In genomic region chr6:132405143-132405915, GRCh38 we compare ENCODE assay signal across 12 cellular contexts. TPM values are rescaled to one million over a fixed set of nuclear protein-coding genes. Genes with fewer than 3 reads are reported as not detected.
DNase-seq lines count a peak whose midpoint lies in the region; ATAC-seq, FAIRE-seq and TF ChIP-seq lines count a peak whose summit lies in the region.
"Had no signal": no experiment of that assay in that cellular context is flagged by ENCODE, and none has a peak within 500 bp of the region (broad histone marks: within the 10 kb centered on the region; RNA-seq: fewer than 3 reads in every experiment).

No MANE protein-coding gene starts in this region.

- intact Hi-C loops in K562 (cut with micrococcal nuclease): no loop called here

- no peak overlapping the region for H3K9ac ChIP-seq in K562 (ENCODE audit: insufficient read depth in 1 of 2, low read depth in 2 of 2, low read length in 2 of 2)

- no peaks in the 10 kb centered on the region for H3K36me3 Mint-ChIP-seq in activated naive CD8-positive, alpha-beta T cell treated with anti-CD3 and anti-CD28 coated beads, Interleukin-2, amount 50 U/mL, for 24 hours (ENCODE audit: low read depth)

- TF ChIP-seq EP300 in K562 (IDR thresholded peaks at IDR 0.05; ENCODE audit: low read length): no peak

- 0% methylated on average over 2 of the region's 2 CpGs for WGBS in K562 (ENCODE audit: insufficient coverage, low coverage, missing lambda C conversion rate)

- H4K20me1 ChIP-seq in K562 (replicated peaks; ENCODE audit: control insufficient read depth, insufficient read depth, low read length): no peaks in the 10 kb centered on the region

- ATAC-seq in GM21390 (IDR thresholded peaks at IDR 0.05; ENCODE audit: unreplicated experiment) (peak; percentile 55), HG03139 (IDR thresholded peaks at IDR 0.05; ENCODE audit: unreplicated experiment) (peak; percentile 46), K562 (no peak)
- no peak for ATAC-seq in activated naive CD8-positive, alpha-beta T cell treated with anti-CD3 and anti-CD28 coated beads, Interleukin-2, amount 50 U/mL, for 24 hours

- no peak overlapping the region for H3K27ac ChIP-seq in K562 (ENCODE audit: extremely low read depth, low read depth, low read length)

- TF ChIP-seq POLR2A in K562 (conservative IDR thresholded peaks at IDR 0.05): no peak

- H3K4me3 ChIP-seq in K562: no peak overlapping the region

- POLR2A ChIA-PET in K562 (lab: Yijun Ruan, JAX): no interaction called here

- no peak for TF ChIP-seq RAD21 in K562 (CRISPR knock-in tag; conservative IDR thresholded peaks at IDR 0.05 in 1 of 2, IDR thresholded peaks at IDR 0.05 in 1 of 2)

- H3K79me2 ChIP-seq in K562 (ENCODE audit: control insufficient read depth, insufficient read depth, low read length): no peaks in the 10 kb centered on the region

- no peak overlapping the region for H3K4me2 ChIP-seq in K562 (ENCODE audit: insufficient read depth, low read length)

- BruUV-seq in K562 (replicated peaks; lab: Mats Ljungman, UMichigan): no TSS peak

- H3K4me1 Mint-ChIP-seq in activated naive CD8-positive, alpha-beta T cell treated with anti-CD3 and anti-CD28 coated beads, Interleukin-2, amount 50 U/mL, for 24 hours: peaks cover 18% of the 10 kb centered on the region

- in situ Hi-C loops in K562 (cut with MboI): no loop called here

- no peak overlapping the region for H3K4me3 Mint-ChIP-seq in activated naive CD8-positive, alpha-beta T cell treated with anti-CD3 and anti-CD28 coated beads, Interleukin-2, amount 50 U/mL, for 24 hours

- H3K9me1 ChIP-seq in K562 (ENCODE audit: control insufficient read depth, insufficient read depth, low read length): no peaks in the 10 kb centered on the region

- no peak overlapping the region for H3K27ac Mint-ChIP-seq in activated naive CD8-positive, alpha-beta T cell treated with anti-CD3 and anti-CD28 coated beads, Interleukin-2, amount 50 U/mL, for 24 hours
- H3K27ac Mint-ChIP-seq: activated naive CD4-positive, alpha-beta T cell treated with anti-CD3 and anti-CD28 coated beads, Interleukin-2, amount 50 U/mL, for 72 hours had no signal

- FAIRE-seq in K562 (lab: Jason Lieb, UNC): no peak

- peaks cover 9 to 24% of the 10 kb centered on the region in 2 experiments; a peak in 4 of 5 replicates for H3K27me3 ChIP-seq in K562 (ENCODE audit: control insufficient read depth in 2 of 2, insufficient read depth in 2 of 2, low read length in 2 of 2)

- TF ChIP-seq CTCF in GM10266 (IDR thresholded peaks at IDR 0.05; ENCODE audit: control insufficient read depth, insufficient read depth, low read depth, missing control alignments) (no peak), K562 (IDR thresholded peaks at IDR 0.05 in 2 of 3, conservative IDR thresholded peaks at IDR 0.05 in 1 of 3; ENCODE audit: insufficient read depth in 2 of 3, low read depth in 1 of 3, low read length in 3 of 3) (no peak)

- CTCF ChIA-PET in K562 (lab: Yijun Ruan, JAX; ENCODE audit: low intra/inter-chr PET ratio): no interaction called here

- H3K36me3 ChIP-seq in K562 (ENCODE audit: control insufficient read depth, insufficient read depth, low read length): no peaks in the 10 kb centered on the region

- H3K9me3 ChIP-seq in K562 (replicated peaks; ENCODE audit: control insufficient read depth, insufficient read depth, low read depth, low read length): no peaks in the 10 kb centered on the region

- DNase-seq in GM10266 (ENCODE audit: extremely low spot score): peak; percentile 57
- DNase-seq in K562 (ENCODE audit: extremely low read depth in 1 of 4, low spot score in 3 of 4): no peak
- DNase-seq in NCI-H1092 treated with DMSO at 0.1 percent for 48 hours (lab: John Stamatoyannopoulos, UW): no peak
- no peak for DNase-seq in NCI-H2107 treated with DMSO at 0.1 percent for 48 hours (lab: John Stamatoyannopoulos, UW; ENCODE audit: unreplicated experiment)
- DNase-seq in activated naive CD8-positive, alpha-beta T cell treated with anti-CD3 and anti-CD28 coated beads, Interleukin-2, amount 50 U/mL, for 24 hours: no peak
- no peak for DNase-seq in T-helper 1 cell
- DNase-seq: COR-L47, NCI-H2227 treated with DMSO at 0.1 percent for 48 hours, trophoblast cell had no signal

- H3K27me3 Mint-ChIP-seq in activated naive CD8-positive, alpha-beta T cell treated with anti-CD3 and anti-CD28 coated beads, Interleukin-2, amount 50 U/mL, for 24 hours: peaks cover 53% of the 10 kb centered on the region

- peaks cover 0 to 11% of the 10 kb centered on the region in 2 experiments; a peak in 2 of 5 replicates for H3K4me1 ChIP-seq in K562 (replicated peaks in 1 of 2; ENCODE audit: control insufficient read depth in 2 of 2, insufficient read depth in 2 of 2, low read length in 2 of 2)

- H2AFZ ChIP-seq in K562 (ENCODE audit: low read depth, low read length): no peak overlapping the region

- H3K9me3 Mint-ChIP-seq in activated naive CD8-positive, alpha-beta T cell treated with anti-CD3 and anti-CD28 coated beads, Interleukin-2, amount 50 U/mL, for 24 hours: no peaks in the 10 kb centered on the region
- H3K9me3 Mint-ChIP-seq: activated naive CD4-positive, alpha-beta T cell treated with anti-CD3 and anti-CD28 coated beads, Interleukin-2, amount 50 U/mL, for 72 hours had no signal

TF ChIP-seq in K562, 482 proteins besides CTCF, POLR2A, EP300 and RAD21:
- peak; percentile 29; the same call in 1 of the 2 replicates for TF ChIP-seq MEF2A (IDR thresholded peaks at IDR 0.05; ENCODE audit: control insufficient read depth, low read depth, low read length)
- TF ChIP-seq SETDB1 (IDR thresholded peaks at IDR 0.05; ENCODE audit: low read length): no peak

RNA-seq across cellular contexts. Expression of gene MOXD1, which starts 4.1 kb away (rescaled TPM):
- not detected in 2 replicates for total RNA-seq in K562 (2011; cell fraction: chromatin; rRNA removed; ENCODE audit: low replicate concordance)
- total RNA-seq in K562 (2011; cell fraction: nucleolus; rRNA removed): not detected in 2 replicates
- not detected in 2 replicates for total RNA-seq in K562 (2011; cell fraction: nucleoplasm; rRNA removed)
- total RNA-seq in K562 (2014; rRNA removed) (not detected in 2 replicates), K562 (2014; rRNA removed; fragmentation: Illumina TruSeq; extraction: Trizol) (not detected in 2 replicates), K562 (2015; rRNA removed; fragmentation: Illumina TruSeq; extraction: Trizol) (not detected in 2 replicates), K562 (2021) (0.04 TPM in 1 of 2 replicates, not detected in the other)
- polyA plus RNA-seq in K562 (2011; rRNA removed) (not detected in 2 replicates), K562 (2014; fragmentation: Illumina TruSeq; extraction: Trizol) (not detected in 2 replicates), K562 (2014; fragmentation: Nextera tagmentation; extraction: Ambion mirVana) (not detected), K562 (2014; rRNA removed) (not detected in 2 replicates)
- polyA plus RNA-seq in K562 (2011; cell fraction: cytosol; rRNA removed): not detected in 2 replicates
- not detected in 2 replicates for polyA plus RNA-seq in K562 (2011; cell fraction: nucleus; rRNA removed)
- polyA plus RNA-seq in K562 (2012): not detected in 2 replicates
- not detected in 2 replicates for polyA minus RNA-seq in K562 (2011; rRNA and poly(A)+ RNA removed)
- polyA minus RNA-seq in K562 (2011; cell fraction: cytosol; rRNA and poly(A)+ RNA removed): not detected in 2 replicates
- not detected in 2 replicates for polyA minus RNA-seq in K562 (2011; cell fraction: nucleus; rRNA and poly(A)+ RNA removed)

Comparison
In these comparisons a context has a peak if more than half of its experiments do, and no peak if none do; other contexts are left out.
1. ATAC-seq: peak in GM21390 (single experiment) and HG03139 (single experiment); none in K562 (single experiment) and activated naive CD8-positive, alpha-beta T cell treated with anti-CD3 and anti-CD28 coated beads, Interleukin-2, amount 50 U/mL, for 24 hours (single experiment).